In the genomic region with DNA sequence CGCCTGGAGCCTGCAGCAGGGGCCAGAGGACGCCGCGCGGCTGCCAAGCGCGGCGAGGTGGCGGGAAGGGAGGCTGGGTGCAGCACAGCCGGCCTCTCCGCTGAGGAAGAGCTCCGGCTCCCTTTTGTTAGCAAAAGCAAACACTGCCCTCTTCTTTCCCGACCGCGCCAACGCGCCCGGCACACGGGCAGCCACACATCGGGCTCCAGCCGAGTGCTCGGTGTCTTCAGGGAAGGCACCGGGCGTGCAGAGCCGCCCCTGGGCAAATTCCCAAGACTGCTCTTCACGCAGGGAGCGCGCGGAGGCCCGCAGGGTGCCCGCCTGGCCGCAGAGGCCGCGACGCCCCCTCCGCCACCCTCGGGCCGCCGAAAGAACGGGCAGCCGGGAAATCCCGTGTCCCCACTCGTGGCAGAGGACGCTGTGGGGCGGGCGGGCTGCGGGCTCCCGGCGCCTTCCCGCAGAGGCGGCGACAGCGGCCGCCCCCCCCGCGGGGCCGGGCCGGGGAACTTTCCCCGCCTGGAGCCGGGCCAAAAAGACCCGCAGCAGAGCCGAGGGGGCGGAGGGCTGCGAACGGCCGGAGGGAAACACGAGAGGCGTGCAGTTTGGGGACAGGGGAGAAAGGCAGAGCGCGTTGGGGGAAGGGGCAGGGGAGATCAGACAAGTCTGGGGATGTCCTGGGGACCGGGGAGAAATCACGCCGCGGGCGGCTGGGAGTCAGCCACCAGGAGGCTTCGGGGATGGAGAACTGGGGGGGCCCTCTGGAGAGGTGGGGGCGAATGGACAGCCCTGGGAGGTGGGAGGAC, we compare ENCODE assay signal across 9 cellular contexts. TPM values are rescaled to one million over a fixed set of nuclear protein-coding genes. Genes with fewer than 3 reads are reported as not detected.
DNase-seq lines count a peak whose midpoint lies in the region; ATAC-seq and TF ChIP-seq lines count a peak whose summit lies in the region.
"Had no signal": no experiment of that assay in that cellular context is flagged by ENCODE, and none has a peak within 500 bp of the region (broad histone marks: within the 10 kb centered on the region; RNA-seq: fewer than 3 reads in every experiment).

No MANE protein-coding gene starts in this region.

- H3K36me3 Mint-ChIP-seq in glutamatergic neuron (ENCODE audit: unreplicated experiment): no peaks in the 10 kb centered on the region

- BruUV-seq in PC-9 (replicated peaks; lab: Mats Ljungman, UMichigan): no TSS peak

- H3K9me3 ChIP-seq in BE2C (no peaks in the 10 kb centered on the region), neuron (ENCODE audit: low read length) (no peaks in the 10 kb centered on the region), PC-9 (ENCODE audit: insufficient read depth, low read depth) (no peaks in the 10 kb centered on the region)

- H3K4me3 Mint-ChIP-seq in glutamatergic neuron (ENCODE audit: unreplicated experiment): peak overlapping the region; percentile 90

- CTCF ChIA-PET in PC-9 (lab: Charles Lee): no interaction called here

- peaks cover 12% of the 10 kb centered on the region for H3K9me3 Mint-ChIP-seq in glutamatergic neuron (ENCODE audit: unreplicated experiment)

- no peaks in the 10 kb centered on the region for H4K20me1 ChIP-seq in PC-9 (ENCODE audit: insufficient read depth)

- peak overlapping the region; percentile 87 for H3K27ac Mint-ChIP-seq in glutamatergic neuron (ENCODE audit: unreplicated experiment)

- H3K27ac ChIP-seq in PC-9: no peak overlapping the region

- TF ChIP-seq CTCF in BE2C (IDR thresholded peaks at IDR 0.05; ENCODE audit: low read depth, low read length) (peak; percentile 61), glutamatergic neuron (IDR thresholded peaks at IDR 0.05; ENCODE audit: partially characterized antibody, unreplicated experiment) (no peak), PC-9 (conservative IDR thresholded peaks at IDR 0.05) (no peak)

- H3K4me2 ChIP-seq in PC-9: no peak overlapping the region

- H3K36me3 ChIP-seq in BE2C (no peaks in the 10 kb centered on the region), neuron (ENCODE audit: insufficient read depth, low read length) (no peaks in the 10 kb centered on the region), PC-9 (ENCODE audit: low read depth) (no peaks in the 10 kb centered on the region)

- H3K4me1 Mint-ChIP-seq in glutamatergic neuron (ENCODE audit: low read depth, unreplicated experiment): peaks cover 16% of the 10 kb centered on the region

- intact Hi-C loops in PC-9 (cut with micrococcal nuclease; ENCODE audit: unreplicated experiment): no loop called here

- H3K27me3 Mint-ChIP-seq in glutamatergic neuron (ENCODE audit: unreplicated experiment): peaks cover 4% of the 10 kb centered on the region

- H3K4me3 ChIP-seq in BE2C (ENCODE audit: low read depth, low read length): peak overlapping the region; percentile 97
- peak overlapping the region; percentile 95 for H3K4me3 ChIP-seq in neuron (ENCODE audit: low read length)
- no peak overlapping the region for H3K4me3 ChIP-seq in PC-9

- H3K79me2 ChIP-seq in PC-9 (ENCODE audit: low read depth): no peaks in the 10 kb centered on the region

- peak; percentile 85 for DNase-seq in BE2C
- peak; percentile 0 for DNase-seq in GOT3 (lab: John Stamatoyannopoulos, UW)
- DNase-seq in NCI-H524 (lab: John Stamatoyannopoulos, UW): peak; percentile 39 to 82
- peak; percentile 5 for DNase-seq in activated gamma-delta T cell treated with Interleukin-2 at 50 U/mL for 16 hours
- peak; percentile 61 for DNase-seq in glutamatergic neuron
- no peak for DNase-seq in PC-9

- no peak for ATAC-seq in HG02763 (IDR thresholded peaks at IDR 0.05; ENCODE audit: unreplicated experiment)
- ATAC-seq: HCT116 had no signal

- H2AFZ ChIP-seq in neuron (ENCODE audit: low read depth, low read length) (peak overlapping the region; percentile 99), PC-9 (no peak overlapping the region)

- H3K9me2 ChIP-seq in PC-9 (ENCODE audit: insufficient read depth): no peaks in the 10 kb centered on the region

- H3K27me3 ChIP-seq in BE2C (no peaks in the 10 kb centered on the region), neuron (ENCODE audit: insufficient read depth, low read length) (peaks cover 11% of the 10 kb centered on the region), PC-9 (ENCODE audit: insufficient read depth, low read depth) (peaks cover 26% of the 10 kb centered on the region; the same call in 1 of the 2 replicates)

- POLR2A ChIA-PET in PC-9 (lab: Charles Lee; ENCODE audit: unreplicated experiment): no interaction called here

- no peaks in the 10 kb centered on the region for H3F3A ChIP-seq in PC-9 (ENCODE audit: insufficient read depth, low read depth)

- H3K4me1 ChIP-seq in BE2C: peaks cover 11% of the 10 kb centered on the region; the same call in 1 of the 2 replicates
- H3K4me1 ChIP-seq in neuron (ENCODE audit: insufficient read depth, low read length): peaks cover 32% of the 10 kb centered on the region
- no peaks in the 10 kb centered on the region for H3K4me1 ChIP-seq in PC-9 (replicated peaks; ENCODE audit: insufficient read depth)

RNA-seq across cellular contexts. Expression of gene CADM1, which starts 0.9 kb away (rescaled TPM):
- polyA plus RNA-seq in BE2C (2012; ENCODE audit: insufficient read depth, insufficient read length, low read depth): 201 TPM
- total RNA-seq in glutamatergic neuron (ENCODE audit: unreplicated experiment) (1,339 TPM), PC-9 (2021) (not detected in 2 replicates)

Comparison
In these comparisons a context has a peak if more than half of its experiments do, and no peak if none do; other contexts are left out.
1. DNase-seq: peak in BE2C (single experiment), GOT3 (single experiment), NCI-H524 (2 of 2), activated gamma-delta T cell treated with Interleukin-2 at 50 U/mL for 16 hours (single experiment) and glutamatergic neuron (single experiment); none in PC-9 (0 of 2).
2. RNA of gene CADM1, which starts 0.9 kb away (total RNA-seq): 1,339 TPM in glutamatergic neuron (single experiment); not detected in PC-9; every median in the first group is over 1,000 times any median in the second.